In genomic region chr11:111542606-111543275, GRCh38 we compare ENCODE assay signal across 1 cellular context.
TF ChIP-seq lines count a peak whose summit lies in the region.

No MANE protein-coding gene starts in this region.

TF ChIP-seq in GM23338, 12 proteins besides CTCF, POLR2A, EP300 and RAD21:
- TF ChIP-seq EZH2 (IDR thresholded peaks at IDR 0.05; ENCODE audit: low read depth, unreplicated experiment), result no peak
- no peak for TF ChIP-seq ZNF331 (CRISPR knock-in tag; IDR thresholded peaks at IDR 0.05; ENCODE audit: low read depth)
- no peak for TF ChIP-seq ZNF114 (CRISPR knock-in tag; IDR thresholded peaks at IDR 0.05)
- no peak for TF ChIP-seq CREB1 (CRISPR knock-in tag; IDR thresholded peaks at IDR 0.05; ENCODE audit: low read depth)
- TF ChIP-seq, protein P1, sequence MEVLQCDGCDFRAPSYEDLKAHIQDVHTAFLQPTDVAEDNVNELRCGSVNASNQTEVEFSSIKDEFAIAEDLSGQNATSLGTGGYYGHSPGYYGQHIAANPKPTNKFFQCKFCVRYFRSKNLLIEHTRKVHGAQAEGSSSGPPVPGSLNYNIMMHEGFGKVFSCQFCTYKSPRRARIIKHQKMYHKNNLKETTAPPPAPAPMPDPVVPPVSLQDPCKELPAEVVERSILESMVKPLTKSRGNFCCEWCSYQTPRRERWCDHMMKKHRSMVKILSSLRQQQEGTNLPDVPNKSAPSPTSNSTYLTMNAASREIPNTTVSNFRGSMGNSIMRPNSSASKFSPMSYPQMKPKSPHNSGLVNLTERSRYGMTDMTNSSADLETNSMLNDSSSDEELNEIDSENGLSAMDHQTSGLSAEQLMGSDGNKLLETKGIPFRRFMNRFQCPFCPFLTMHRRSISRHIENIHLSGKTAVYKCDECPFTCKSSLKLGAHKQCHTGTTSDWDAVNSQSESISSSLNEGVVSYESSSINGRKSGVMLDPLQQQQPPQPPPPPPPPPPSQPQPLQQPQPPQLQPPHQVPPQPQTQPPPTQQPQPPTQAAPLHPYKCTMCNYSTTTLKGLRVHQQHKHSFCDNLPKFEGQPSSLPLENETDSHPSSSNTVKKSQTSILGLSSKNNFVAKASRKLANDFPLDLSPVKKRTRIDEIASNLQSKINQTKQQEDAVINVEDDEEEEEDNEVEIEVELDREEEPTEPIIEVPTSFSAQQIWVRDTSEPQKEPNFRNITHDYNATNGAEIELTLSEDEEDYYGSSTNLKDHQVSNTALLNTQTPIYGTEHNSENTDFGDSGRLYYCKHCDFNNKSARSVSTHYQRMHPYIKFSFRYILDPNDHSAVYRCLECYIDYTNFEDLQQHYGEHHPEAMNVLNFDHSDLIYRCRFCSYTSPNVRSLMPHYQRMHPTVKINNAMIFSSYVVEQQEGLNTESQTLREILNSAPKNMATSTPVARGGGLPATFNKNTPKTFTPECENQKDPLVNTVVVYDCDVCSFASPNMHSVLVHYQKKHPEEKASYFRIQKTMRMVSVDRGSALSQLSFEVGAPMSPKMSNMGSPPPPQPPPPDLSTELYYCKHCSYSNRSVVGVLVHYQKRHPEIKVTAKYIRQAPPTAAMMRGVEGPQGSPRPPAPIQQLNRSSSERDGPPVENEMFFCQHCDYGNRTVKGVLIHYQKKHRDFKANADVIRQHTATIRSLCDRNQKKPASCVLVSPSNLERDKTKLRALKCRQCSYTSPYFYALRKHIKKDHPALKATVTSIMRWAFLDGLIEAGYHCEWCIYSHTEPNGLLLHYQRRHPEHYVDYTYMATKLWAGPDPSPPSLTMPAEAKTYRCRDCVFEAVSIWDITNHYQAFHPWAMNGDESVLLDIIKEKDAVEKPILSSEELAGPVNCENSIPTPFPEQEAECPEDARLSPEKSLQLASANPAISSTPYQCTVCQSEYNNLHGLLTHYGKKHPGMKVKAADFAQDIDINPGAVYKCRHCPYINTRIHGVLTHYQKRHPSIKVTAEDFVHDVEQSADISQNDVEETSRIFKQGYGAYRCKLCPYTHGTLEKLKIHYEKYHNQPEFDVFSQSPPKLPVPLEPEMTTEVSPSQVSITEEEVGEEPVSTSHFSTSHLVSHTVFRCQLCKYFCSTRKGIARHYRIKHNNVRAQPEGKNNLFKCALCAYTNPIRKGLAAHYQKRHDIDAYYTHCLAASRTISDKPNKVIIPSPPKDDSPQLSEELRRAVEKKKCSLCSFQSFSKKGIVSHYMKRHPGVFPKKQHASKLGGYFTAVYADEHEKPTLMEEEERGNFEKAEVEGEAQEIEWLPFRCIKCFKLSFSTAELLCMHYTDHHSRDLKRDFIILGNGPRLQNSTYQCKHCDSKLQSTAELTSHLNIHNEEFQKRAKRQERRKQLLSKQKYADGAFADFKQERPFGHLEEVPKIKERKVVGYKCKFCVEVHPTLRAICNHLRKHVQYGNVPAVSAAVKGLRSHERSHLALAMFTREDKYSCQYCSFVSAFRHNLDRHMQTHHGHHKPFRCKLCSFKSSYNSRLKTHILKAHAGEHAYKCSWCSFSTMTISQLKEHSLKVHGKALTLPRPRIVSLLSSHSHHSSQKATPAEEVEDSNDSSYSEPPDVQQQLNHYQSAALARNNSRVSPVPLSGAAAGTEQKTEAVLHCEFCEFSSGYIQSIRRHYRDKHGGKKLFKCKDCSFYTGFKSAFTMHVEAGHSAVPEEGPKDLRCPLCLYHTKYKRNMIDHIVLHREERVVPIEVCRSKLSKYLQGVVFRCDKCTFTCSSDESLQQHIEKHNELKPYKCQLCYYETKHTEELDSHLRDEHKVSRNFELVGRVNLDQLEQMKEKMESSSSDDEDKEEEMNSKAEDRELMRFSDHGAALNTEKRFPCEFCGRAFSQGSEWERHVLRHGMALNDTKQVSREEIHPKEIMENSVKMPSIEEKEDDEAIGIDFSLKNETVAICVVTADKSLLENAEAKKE (CRISPR knock-in tag; IDR thresholded peaks at IDR 0.05), result no peak
- no peak for TF ChIP-seq ETS1 (IDR thresholded peaks at IDR 0.05)
- no peak for TF ChIP-seq NANOG (IDR thresholded peaks at IDR 0.05; ENCODE audit: borderline replicate concordance)
